Comparison of ENCODE assay signal across 21 cellular contexts in the genomic region with DNA sequence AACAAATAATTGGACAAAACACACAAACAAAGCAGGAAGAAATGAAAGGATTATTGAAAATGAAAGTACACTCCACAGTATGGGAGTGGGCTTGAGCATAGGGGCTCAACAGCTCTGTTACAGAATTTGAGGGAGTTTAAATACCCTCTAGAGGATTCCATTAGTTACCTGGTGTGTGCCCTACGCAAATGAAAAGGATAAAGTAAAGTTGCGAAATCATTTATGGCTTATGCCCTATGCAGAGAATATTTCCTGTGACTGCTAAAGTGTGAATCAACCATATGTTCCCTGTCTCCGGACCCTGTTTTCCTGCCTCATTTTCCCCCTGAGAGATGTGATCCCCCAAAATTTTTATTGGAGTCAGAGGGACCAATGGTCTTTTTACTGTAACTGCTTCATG.
DNase-seq lines count a peak whose midpoint lies in the region; ATAC-seq, FAIRE-seq and TF ChIP-seq lines count a peak whose summit lies in the region.
"Had no signal": no experiment of that assay in that cellular context is flagged by ENCODE, and none has a peak within 500 bp of the region (broad histone marks: within the 10 kb centered on the region; RNA-seq: fewer than 3 reads in every experiment).

No MANE protein-coding gene starts in this region.

- no peak overlapping the region for H3K9ac ChIP-seq in IMR-90 (ENCODE audit: low read depth, low read length)
- no peak overlapping the region for H3K9ac ChIP-seq in K562 (ENCODE audit: insufficient read depth in 1 of 2, low read depth in 2 of 2, low read length in 2 of 2)
- no peak overlapping the region for H3K9ac ChIP-seq in endodermal cell (ENCODE audit: extremely low read depth, low read length, poor library complexity, severe bottlenecking)
- H3K9ac ChIP-seq: BLaER1 treated with 17β-estradiol and CSF1 and Interleukin-3, amounts not matched to agents 10 nM and 100 nM had no signal

- no peak overlapping the region for H3K14ac ChIP-seq in IMR-90 (replicated peaks; ENCODE audit: low read depth, low read length)

- BruUV-seq in IMR-90 (replicated peaks; lab: Mats Ljungman, UMichigan): no TSS peak
- no TSS peak for BruUV-seq in K562 (replicated peaks; lab: Mats Ljungman, UMichigan)

- no peaks in the 10 kb centered on the region for H3K36me3 Mint-ChIP-seq in endodermal cell (ENCODE audit: low read depth)
- H3K36me3 Mint-ChIP-seq: CD8-positive, alpha-beta T cell had no signal

- no peak for TF ChIP-seq RAD21 in IMR-90 (IDR thresholded peaks at IDR 0.05; ENCODE audit: low read length)
- TF ChIP-seq RAD21 in K562 (CRISPR knock-in tag; conservative IDR thresholded peaks at IDR 0.05 in 1 of 2, IDR thresholded peaks at IDR 0.05 in 1 of 2): no peak

- DNase-seq in IMR-90: no peak
- no peak for DNase-seq in K562 (ENCODE audit: extremely low read depth in 1 of 4, low spot score in 3 of 4)
- no peak for DNase-seq in endodermal cell
- DNase-seq in SIG-M5 treated with dmso at 0.1 percent for 504 hours (lab: John Stamatoyannopoulos, UW; ENCODE audit: unreplicated experiment): no peak
- DNase-seq: AML-193; Caco-2; Calu3; CD4-positive, alpha-beta T cell; CD8-positive, alpha-beta T cell; DMS79 treated with DMSO at 0.1 percent for 48 hours; GF-D8 had no signal

- no peaks in the 10 kb centered on the region for H3K79me2 ChIP-seq in K562 (ENCODE audit: control insufficient read depth, insufficient read depth, low read length)

- no peak overlapping the region for H2BK20ac ChIP-seq in IMR-90 (ENCODE audit: low read depth, low read length)

- TF ChIP-seq CTCF in IMR-90 (conservative IDR thresholded peaks at IDR 0.05; ENCODE audit: low read depth, low read length): no peak
- no peak for TF ChIP-seq CTCF in K562 (IDR thresholded peaks at IDR 0.05 in 2 of 3, conservative IDR thresholded peaks at IDR 0.05 in 1 of 3; ENCODE audit: insufficient read depth in 2 of 3, low read depth in 1 of 3, low read length in 3 of 3)
- no peak for TF ChIP-seq CTCF in endodermal cell (conservative IDR thresholded peaks at IDR 0.05)

- peaks cover 10% of the 10 kb centered on the region for H3K9me3 ChIP-seq in IMR-90 (ENCODE audit: control insufficient read depth, insufficient read depth, low read length)
- H3K9me3 ChIP-seq in K562 (replicated peaks; ENCODE audit: control insufficient read depth, insufficient read depth, low read depth, low read length): 0 out of 2 replicates have a peak, but pooled peaks cover 4% of the 10 kb centered on the region
- H3K9me3 ChIP-seq in endodermal cell (ENCODE audit: control insufficient read depth, low read length): peaks cover 9% of the 10 kb centered on the region
- H3K9me3 ChIP-seq: Caco-2 had no signal

- no peak overlapping the region for H4K91ac ChIP-seq in IMR-90 (ENCODE audit: insufficient read depth, low read depth, low read length)

- dilution Hi-C loops in IMR-90 (cut with HindIII; ENCODE audit: low sequenced_read_pairs, unreplicated experiment): no loop called here

- no peaks in the 10 kb centered on the region for H3K36me3 ChIP-seq in IMR-90 (ENCODE audit: control insufficient read depth, insufficient read depth, low read length)
- H3K36me3 ChIP-seq in K562 (ENCODE audit: control insufficient read depth, insufficient read depth, low read length): no peaks in the 10 kb centered on the region
- H3K36me3 ChIP-seq in endodermal cell (ENCODE audit: control insufficient read depth, insufficient read depth, low read length): no peaks in the 10 kb centered on the region
- H3K36me3 ChIP-seq: BLaER1 treated with 17β-estradiol and CSF1 and Interleukin-3, amounts not matched to agents 10 nM and 100 nM had no signal

- no peak overlapping the region for H2AK9ac ChIP-seq in IMR-90 (replicated peaks; ENCODE audit: low read depth, low read length, poor library complexity)

- peaks cover 2% of the 10 kb centered on the region for H3K9me3 Mint-ChIP-seq in endodermal cell
- H3K9me3 Mint-ChIP-seq: CD8-positive, alpha-beta T cell had no signal

- H3K27ac ChIP-seq in IMR-90 (ENCODE audit: insufficient read depth, low read length) (no peak overlapping the region), K562 (ENCODE audit: extremely low read depth, low read depth, low read length) (no peak overlapping the region), endodermal cell (ENCODE audit: low read depth, low read length) (no peak overlapping the region)
- H3K27ac ChIP-seq: 22Rv1; A549; BLaER1 treated with 17β-estradiol and CSF1 and Interleukin-3, amounts not matched to agents 10 nM and 100 nM; C4-2B had no signal

- H3K23ac ChIP-seq in IMR-90 (ENCODE audit: low read depth, low read length): no peak overlapping the region

- H3K4ac ChIP-seq in IMR-90 (ENCODE audit: low read depth, low read length): no peak overlapping the region

- H3K4me1 ChIP-seq in IMR-90 (ENCODE audit: control insufficient read depth, insufficient read depth, low read length) (no peaks in the 10 kb centered on the region), K562 (replicated peaks in 1 of 2; ENCODE audit: control insufficient read depth in 2 of 2, insufficient read depth in 2 of 2, low read length in 2 of 2) (no peaks in the 10 kb centered on the region), endodermal cell (ENCODE audit: control insufficient read depth, insufficient read depth, low read length) (no peaks in the 10 kb centered on the region)
- H3K4me1 ChIP-seq: A549; BLaER1 treated with 17β-estradiol and CSF1 and Interleukin-3, amounts not matched to agents 10 nM and 100 nM; Caco-2 had no signal

- POLR2A ChIA-PET in IMR-90 (lab: Charles Lee; ENCODE audit: unreplicated experiment) (no interaction called here), K562 (lab: Yijun Ruan, JAX) (no interaction called here)

- no peak overlapping the region for H4K5ac ChIP-seq in IMR-90 (ENCODE audit: low read depth, low read length)

- no peak overlapping the region for H2AFZ ChIP-seq in IMR-90 (replicated peaks; ENCODE audit: low read length, poor library complexity)
- H2AFZ ChIP-seq in K562 (ENCODE audit: low read depth, low read length): no peak overlapping the region

- H3K4me1 Mint-ChIP-seq in endodermal cell: no peaks in the 10 kb centered on the region
- H3K4me1 Mint-ChIP-seq: B cell had no signal

- no peak for TF ChIP-seq EP300 in K562 (IDR thresholded peaks at IDR 0.05; ENCODE audit: low read length)

- H2AK5ac ChIP-seq in IMR-90 (ENCODE audit: low read depth, low read length): no peak overlapping the region

- H3K79me1 ChIP-seq in IMR-90 (ENCODE audit: low read depth in 1 of 2, low read length in 2 of 2): no peaks in the 10 kb centered on the region

- H4K20me1 ChIP-seq in IMR-90 (ENCODE audit: insufficient read depth, low read length) (no peaks in the 10 kb centered on the region), K562 (replicated peaks; ENCODE audit: control insufficient read depth, insufficient read depth, low read length) (no peaks in the 10 kb centered on the region)
- H4K20me1 ChIP-seq: BLaER1 treated with 17β-estradiol and CSF1 and Interleukin-3, amounts not matched to agents 10 nM and 100 nM had no signal

- H3K4me2 ChIP-seq in IMR-90 (ENCODE audit: low read depth, low read length) (no peak overlapping the region), K562 (ENCODE audit: insufficient read depth, low read length) (no peak overlapping the region)
- H3K4me2 ChIP-seq: A549; BLaER1 treated with 17β-estradiol and CSF1 and Interleukin-3, amounts not matched to agents 10 nM and 100 nM had no signal

- H3K18ac ChIP-seq in IMR-90 (ENCODE audit: low read depth, low read length): no peak overlapping the region

- H3K4me3 Mint-ChIP-seq in endodermal cell: no peak overlapping the region
- H3K4me3 Mint-ChIP-seq: B cell; CD4-positive, alpha-beta T cell; CD8-positive, alpha-beta T cell had no signal

- no peak overlapping the region for H2BK120ac ChIP-seq in IMR-90 (ENCODE audit: low read depth, low read length)

- CTCF ChIA-PET in IMR-90 (lab: Yijun Ruan, JAX): no interaction called here
- CTCF ChIA-PET in K562 (lab: Yijun Ruan, JAX; ENCODE audit: low intra/inter-chr PET ratio): no interaction called here

- H3K4me3 ChIP-seq in IMR-90 (ENCODE audit: insufficient read depth, low read depth, low read length) (no peak overlapping the region), K562 (no peak overlapping the region), endodermal cell (ENCODE audit: low read length) (no peak overlapping the region)
- H3K4me3 ChIP-seq: A549; BLaER1 treated with 17β-estradiol and CSF1 and Interleukin-3, amounts not matched to agents 10 nM and 100 nM had no signal

- 43% methylated on average over 1 of the region's 3 CpGs; no CpG with 5 or more reads in 1 of the 2 experiments for WGBS in IMR-90 (ENCODE audit: extremely low coverage in 2 of 2, insufficient read length in 1 of 2), 2 experiments
- WGBS in K562 (ENCODE audit: insufficient coverage, low coverage, missing lambda C conversion rate): 0% methylated on average over 3 of the region's 3 CpGs
- WGBS in endodermal cell (ENCODE audit: insufficient coverage in 1 of 2, insufficient read length in 1 of 2), 2 experiments: 74% methylated on average over 3 of the region's 3 CpGs; no CpG with 5 or more reads in 1 of the 2 experiments

- H3K27me3 Mint-ChIP-seq in endodermal cell (ENCODE audit: insufficient read depth): no peaks in the 10 kb centered on the region
- H3K27me3 Mint-ChIP-seq: B cell; CD4-positive, alpha-beta T cell had no signal

- H3K9me1 ChIP-seq in IMR-90 (ENCODE audit: insufficient read depth, low read length): no peaks in the 10 kb centered on the region
- no peaks in the 10 kb centered on the region for H3K9me1 ChIP-seq in K562 (ENCODE audit: control insufficient read depth, insufficient read depth, low read length)

- no peak overlapping the region for H3K56ac ChIP-seq in IMR-90 (ENCODE audit: extremely low read depth, insufficient read depth, low read length)

- no peak overlapping the region for H2BK15ac ChIP-seq in IMR-90 (ENCODE audit: low read depth, low read length)

- no peak for FAIRE-seq in K562 (lab: Jason Lieb, UNC)
- FAIRE-seq: A549, D721Med, G401.6, GM12891, GM19239 had no signal

- H4K8ac ChIP-seq in IMR-90 (ENCODE audit: low read depth in 2 of 2, low read length in 2 of 2): no peak overlapping the region

- intact Hi-C loops in IMR-90 (cut with micrococcal nuclease) (no loop called here), K562 (cut with micrococcal nuclease) (no loop called here)

- ATAC-seq in IMR-90 (ENCODE audit: low read depth) (no peak), K562 (no peak), GM19452 (IDR thresholded peaks at IDR 0.05; ENCODE audit: unreplicated experiment) (no peak)
- ATAC-seq: A549; CD8-positive, alpha-beta T cell had no signal

- H3K27me3 ChIP-seq in IMR-90 (ENCODE audit: control insufficient read depth, insufficient read depth, low read length) (no peaks in the 10 kb centered on the region), K562 (ENCODE audit: control insufficient read depth in 2 of 2, insufficient read depth in 2 of 2, low read length in 2 of 2) (no peaks in the 10 kb centered on the region), endodermal cell (ENCODE audit: control insufficient read depth, insufficient read depth, low read length, poor library complexity, severe bottlenecking) (no peaks in the 10 kb centered on the region)
- H3K27me3 ChIP-seq: BLaER1 treated with 17β-estradiol and CSF1 and Interleukin-3, amounts not matched to agents 10 nM and 100 nM had no signal

- no peak overlapping the region for H2BK5ac ChIP-seq in IMR-90 (ENCODE audit: low read depth, low read length, poor library complexity, severe bottlenecking)

- in situ Hi-C loops in IMR-90 (cut with MboI; ENCODE audit: low sequenced_read_pairs) (no loop called here), K562 (cut with MboI) (no loop called here)

- peak overlapping the region; percentile 8 for H3K27ac Mint-ChIP-seq in endodermal cell
- H3K27ac Mint-ChIP-seq: B cell; CD4-positive, alpha-beta T cell; CD8-positive, alpha-beta T cell had no signal

- TF ChIP-seq POLR2A in IMR-90 (IDR thresholded peaks at IDR 0.05; ENCODE audit: low read depth, low read length) (no peak), K562 (conservative IDR thresholded peaks at IDR 0.05) (no peak)
